Comparison of ENCODE assay signal across 1 cellular context in the genomic region with DNA sequence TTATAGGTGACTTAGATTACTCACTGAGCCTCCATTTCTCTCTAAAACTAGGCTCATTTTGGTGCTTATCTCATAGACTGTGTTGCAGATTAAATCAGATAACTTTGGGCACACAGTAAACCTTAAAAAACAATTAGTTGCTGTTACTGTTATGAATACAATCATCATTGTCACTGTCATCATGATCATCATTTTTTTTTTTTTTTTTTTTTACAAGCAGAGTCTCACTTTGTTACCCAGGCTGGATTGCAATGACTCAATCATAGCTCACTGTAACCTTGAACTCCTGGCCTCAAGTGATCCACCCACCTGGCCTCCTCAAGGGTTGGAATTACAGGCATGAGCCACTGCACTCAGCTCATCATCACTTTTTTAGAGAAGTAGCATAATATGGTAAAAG.
TF ChIP-seq lines count a peak whose summit lies in the region.

No MANE protein-coding gene starts in this region.

TF ChIP-seq in HepG2, 621 proteins besides CTCF, POLR2A, EP300 and RAD21:
- TF ChIP-seq, protein P1, sequence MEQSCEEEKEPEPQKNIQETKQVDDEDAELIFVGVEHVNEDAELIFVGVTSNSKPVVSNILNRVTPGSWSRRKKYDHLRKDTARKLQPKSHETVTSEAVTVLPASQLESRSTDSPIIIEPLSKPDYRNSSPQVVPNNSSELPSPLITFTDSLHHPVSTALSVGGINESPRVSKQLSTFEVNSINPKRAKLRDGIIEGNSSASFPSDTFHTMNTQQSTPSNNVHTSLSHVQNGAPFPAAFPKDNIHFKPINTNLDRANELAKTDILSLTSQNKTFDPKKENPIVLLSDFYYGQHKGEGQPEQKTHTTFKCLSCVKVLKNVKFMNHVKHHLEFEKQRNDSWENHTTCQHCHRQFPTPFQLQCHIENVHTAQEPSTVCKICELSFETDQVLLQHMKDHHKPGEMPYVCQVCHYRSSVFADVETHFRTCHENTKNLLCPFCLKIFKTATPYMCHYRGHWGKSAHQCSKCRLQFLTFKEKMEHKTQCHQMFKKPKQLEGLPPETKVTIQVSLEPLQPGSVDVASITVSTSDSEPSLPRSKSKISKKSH (CRISPR knock-in tag; IDR thresholded peaks at IDR 0.05; ENCODE audit: borderline replicate concordance) = no peak
- TF ChIP-seq MEIS1 (CRISPR knock-in tag; IDR thresholded peaks at IDR 0.05; ENCODE audit: borderline replicate concordance) (no peak), ZNF547 (CRISPR knock-in tag; IDR thresholded peaks at IDR 0.05) (no peak), NR2F1 (CRISPR knock-in tag; IDR thresholded peaks at IDR 0.05) (peak in 1 of 2 experiments; percentile 77; a peak in 2 of 4 replicates), NONO (IDR thresholded peaks at IDR 0.05) (no peak), NONO (CRISPR knock-in tag; conservative IDR thresholded peaks at IDR 0.05) (no peak), PHF8 (CRISPR knock-in tag; IDR thresholded peaks at IDR 0.05) (no peak), YEATS4 (CRISPR knock-in tag; IDR thresholded peaks at IDR 0.05; ENCODE audit: borderline replicate concordance) (no peak), NCOR1 (IDR thresholded peaks at IDR 0.05; ENCODE audit: borderline replicate concordance, low read length) (no peak), HNF4A (CRISPR knock-in tag; IDR thresholded peaks at IDR 0.05) (0 out of 2 replicates have a peak, but pooled peaks have one; percentile 14), RARA (CRISPR knock-in tag; IDR thresholded peaks at IDR 0.05) (peak; percentile 84), ZMYM4 (CRISPR knock-in tag; IDR thresholded peaks at IDR 0.05) (no peak), NR2F6 (IDR thresholded peaks at IDR 0.05) (peak; percentile 62; the same call in 1 of the 2 replicates), NR2F6 (CRISPR knock-in tag; IDR thresholded peaks at IDR 0.05) (peak; percentile 65), NR1H2 (CRISPR knock-in tag; IDR thresholded peaks at IDR 0.05; ENCODE audit: borderline replicate concordance, low read depth) (no peak), FOSL2 (CRISPR knock-in tag; IDR thresholded peaks at IDR 0.05) (peak; percentile 65), SOX13 (IDR thresholded peaks at IDR 0.05) (no peak), SOX13 (CRISPR knock-in tag; conservative IDR thresholded peaks at IDR 0.05 in 1 of 2, IDR thresholded peaks at IDR 0.05 in 1 of 2) (0 out of 4 replicates have a peak, but pooled peaks of 1 of the 2 experiments have one; percentile 12), SMAD3 (CRISPR knock-in tag; IDR thresholded peaks at IDR 0.05) (no peak), SALL2 (CRISPR knock-in tag; IDR thresholded peaks at IDR 0.05) (no peak), ZNF577 (CRISPR knock-in tag; IDR thresholded peaks at IDR 0.05; ENCODE audit: borderline replicate concordance, low read depth) (no peak), ZNF660 (CRISPR knock-in tag; IDR thresholded peaks at IDR 0.05; ENCODE audit: borderline replicate concordance, low read depth) (no peak), TEAD3 (CRISPR knock-in tag; optimal IDR thresholded peaks at IDR 0.05; ENCODE audit: borderline replicate concordance) (peak; percentile 26)
- TF ChIP-seq, protein P2, sequence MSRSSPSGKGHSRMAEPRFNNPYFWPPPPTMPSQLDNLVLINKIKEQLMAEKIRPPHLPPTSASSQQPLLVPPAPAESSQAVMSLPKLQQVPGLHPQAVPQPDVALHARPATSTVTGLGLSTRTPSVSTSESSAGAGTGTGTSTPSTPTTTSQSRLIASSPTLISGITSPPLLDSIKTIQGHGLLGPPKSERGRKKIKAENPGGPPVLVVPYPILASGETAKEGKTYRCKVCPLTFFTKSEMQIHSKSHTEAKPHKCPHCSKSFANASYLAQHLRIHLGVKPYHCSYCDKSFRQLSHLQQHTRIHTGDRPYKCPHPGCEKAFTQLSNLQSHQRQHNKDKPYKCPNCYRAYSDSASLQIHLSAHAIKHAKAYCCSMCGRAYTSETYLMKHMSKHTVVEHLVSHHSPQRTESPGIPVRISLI (CRISPR knock-in tag; IDR thresholded peaks at IDR 0.05; ENCODE audit: borderline replicate concordance) = peak; percentile 59; the same call in 1 of the 2 replicates
- TF ChIP-seq, protein P3, sequence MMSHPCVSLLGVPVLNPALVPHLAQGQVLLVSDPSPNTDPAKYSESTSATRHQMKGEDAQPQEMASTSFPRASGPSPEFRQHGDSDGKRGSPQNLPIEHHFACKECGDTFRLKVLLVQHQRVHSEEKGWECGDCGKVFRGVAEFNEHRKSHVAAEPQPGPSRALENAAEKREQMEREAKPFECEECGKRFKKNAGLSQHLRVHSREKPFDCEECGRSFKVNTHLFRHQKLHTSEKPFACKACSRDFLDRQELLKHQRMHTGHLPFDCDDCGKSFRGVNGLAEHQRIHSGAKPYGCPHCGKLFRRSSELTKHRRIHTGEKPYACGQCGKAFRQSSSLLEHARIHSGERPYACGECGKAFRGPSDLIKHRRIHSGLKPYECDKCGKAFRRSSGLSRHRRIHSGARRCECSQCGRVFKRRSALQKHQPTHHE (CRISPR knock-in tag; IDR thresholded peaks at IDR 0.05; ENCODE audit: borderline replicate concordance) = no peak
- TF ChIP-seq, protein P4, sequence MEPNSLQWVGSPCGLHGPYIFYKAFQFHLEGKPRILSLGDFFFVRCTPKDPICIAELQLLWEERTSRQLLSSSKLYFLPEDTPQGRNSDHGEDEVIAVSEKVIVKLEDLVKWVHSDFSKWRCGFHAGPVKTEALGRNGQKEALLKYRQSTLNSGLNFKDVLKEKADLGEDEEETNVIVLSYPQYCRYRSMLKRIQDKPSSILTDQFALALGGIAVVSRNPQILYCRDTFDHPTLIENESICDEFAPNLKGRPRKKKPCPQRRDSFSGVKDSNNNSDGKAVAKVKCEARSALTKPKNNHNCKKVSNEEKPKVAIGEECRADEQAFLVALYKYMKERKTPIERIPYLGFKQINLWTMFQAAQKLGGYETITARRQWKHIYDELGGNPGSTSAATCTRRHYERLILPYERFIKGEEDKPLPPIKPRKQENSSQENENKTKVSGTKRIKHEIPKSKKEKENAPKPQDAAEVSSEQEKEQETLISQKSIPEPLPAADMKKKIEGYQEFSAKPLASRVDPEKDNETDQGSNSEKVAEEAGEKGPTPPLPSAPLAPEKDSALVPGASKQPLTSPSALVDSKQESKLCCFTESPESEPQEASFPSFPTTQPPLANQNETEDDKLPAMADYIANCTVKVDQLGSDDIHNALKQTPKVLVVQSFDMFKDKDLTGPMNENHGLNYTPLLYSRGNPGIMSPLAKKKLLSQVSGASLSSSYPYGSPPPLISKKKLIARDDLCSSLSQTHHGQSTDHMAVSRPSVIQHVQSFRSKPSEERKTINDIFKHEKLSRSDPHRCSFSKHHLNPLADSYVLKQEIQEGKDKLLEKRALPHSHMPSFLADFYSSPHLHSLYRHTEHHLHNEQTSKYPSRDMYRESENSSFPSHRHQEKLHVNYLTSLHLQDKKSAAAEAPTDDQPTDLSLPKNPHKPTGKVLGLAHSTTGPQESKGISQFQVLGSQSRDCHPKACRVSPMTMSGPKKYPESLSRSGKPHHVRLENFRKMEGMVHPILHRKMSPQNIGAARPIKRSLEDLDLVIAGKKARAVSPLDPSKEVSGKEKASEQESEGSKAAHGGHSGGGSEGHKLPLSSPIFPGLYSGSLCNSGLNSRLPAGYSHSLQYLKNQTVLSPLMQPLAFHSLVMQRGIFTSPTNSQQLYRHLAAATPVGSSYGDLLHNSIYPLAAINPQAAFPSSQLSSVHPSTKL (CRISPR knock-in tag; IDR thresholded peaks at IDR 0.05) = peak; percentile 68; the same call in 1 of the 2 replicates
- TF ChIP-seq, protein P5, sequence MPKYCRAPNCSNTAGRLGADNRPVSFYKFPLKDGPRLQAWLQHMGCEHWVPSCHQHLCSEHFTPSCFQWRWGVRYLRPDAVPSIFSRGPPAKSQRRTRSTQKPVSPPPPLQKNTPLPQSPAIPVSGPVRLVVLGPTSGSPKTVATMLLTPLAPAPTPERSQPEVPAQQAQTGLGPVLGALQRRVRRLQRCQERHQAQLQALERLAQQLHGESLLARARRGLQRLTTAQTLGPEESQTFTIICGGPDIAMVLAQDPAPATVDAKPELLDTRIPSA (CRISPR knock-in tag; IDR thresholded peaks at IDR 0.05; ENCODE audit: borderline replicate concordance) = no peak
- TF ChIP-seq, protein P6, sequence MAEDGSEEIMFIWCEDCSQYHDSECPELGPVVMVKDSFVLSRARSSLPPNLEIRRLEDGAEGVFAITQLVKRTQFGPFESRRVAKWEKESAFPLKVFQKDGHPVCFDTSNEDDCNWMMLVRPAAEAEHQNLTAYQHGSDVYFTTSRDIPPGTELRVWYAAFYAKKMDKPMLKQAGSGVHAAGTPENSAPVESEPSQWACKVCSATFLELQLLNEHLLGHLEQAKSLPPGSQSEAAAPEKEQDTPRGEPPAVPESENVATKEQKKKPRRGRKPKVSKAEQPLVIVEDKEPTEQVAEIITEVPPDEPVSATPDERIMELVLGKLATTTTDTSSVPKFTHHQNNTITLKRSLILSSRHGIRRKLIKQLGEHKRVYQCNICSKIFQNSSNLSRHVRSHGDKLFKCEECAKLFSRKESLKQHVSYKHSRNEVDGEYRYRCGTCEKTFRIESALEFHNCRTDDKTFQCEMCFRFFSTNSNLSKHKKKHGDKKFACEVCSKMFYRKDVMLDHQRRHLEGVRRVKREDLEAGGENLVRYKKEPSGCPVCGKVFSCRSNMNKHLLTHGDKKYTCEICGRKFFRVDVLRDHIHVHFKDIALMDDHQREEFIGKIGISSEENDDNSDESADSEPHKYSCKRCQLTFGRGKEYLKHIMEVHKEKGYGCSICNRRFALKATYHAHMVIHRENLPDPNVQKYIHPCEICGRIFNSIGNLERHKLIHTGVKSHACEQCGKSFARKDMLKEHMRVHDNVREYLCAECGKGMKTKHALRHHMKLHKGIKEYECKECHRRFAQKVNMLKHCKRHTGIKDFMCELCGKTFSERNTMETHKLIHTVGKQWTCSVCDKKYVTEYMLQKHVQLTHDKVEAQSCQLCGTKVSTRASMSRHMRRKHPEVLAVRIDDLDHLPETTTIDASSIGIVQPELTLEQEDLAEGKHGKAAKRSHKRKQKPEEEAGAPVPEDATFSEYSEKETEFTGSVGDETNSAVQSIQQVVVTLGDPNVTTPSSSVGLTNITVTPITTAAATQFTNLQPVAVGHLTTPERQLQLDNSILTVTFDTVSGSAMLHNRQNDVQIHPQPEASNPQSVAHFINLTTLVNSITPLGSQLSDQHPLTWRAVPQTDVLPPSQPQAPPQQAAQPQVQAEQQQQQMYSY (CRISPR knock-in tag; IDR thresholded peaks at IDR 0.05) = no peak
- TF ChIP-seq, protein P7, sequence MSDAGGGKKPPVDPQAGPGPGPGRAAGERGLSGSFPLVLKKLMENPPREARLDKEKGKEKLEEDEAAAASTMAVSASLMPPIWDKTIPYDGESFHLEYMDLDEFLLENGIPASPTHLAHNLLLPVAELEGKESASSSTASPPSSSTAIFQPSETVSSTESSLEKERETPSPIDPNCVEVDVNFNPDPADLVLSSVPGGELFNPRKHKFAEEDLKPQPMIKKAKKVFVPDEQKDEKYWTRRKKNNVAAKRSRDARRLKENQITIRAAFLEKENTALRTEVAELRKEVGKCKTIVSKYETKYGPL (CRISPR knock-in tag; IDR thresholded peaks at IDR 0.05) = no peak
- TF ChIP-seq, protein P8, sequence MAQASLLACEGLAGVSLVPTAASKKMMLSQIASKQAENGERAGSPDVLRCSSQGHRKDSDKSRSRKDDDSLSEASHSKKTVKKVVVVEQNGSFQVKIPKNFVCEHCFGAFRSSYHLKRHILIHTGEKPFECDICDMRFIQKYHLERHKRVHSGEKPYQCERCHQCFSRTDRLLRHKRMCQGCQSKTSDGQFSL (CRISPR knock-in tag; IDR thresholded peaks at IDR 0.05) = no peak
- TF ChIP-seq, protein P9, sequence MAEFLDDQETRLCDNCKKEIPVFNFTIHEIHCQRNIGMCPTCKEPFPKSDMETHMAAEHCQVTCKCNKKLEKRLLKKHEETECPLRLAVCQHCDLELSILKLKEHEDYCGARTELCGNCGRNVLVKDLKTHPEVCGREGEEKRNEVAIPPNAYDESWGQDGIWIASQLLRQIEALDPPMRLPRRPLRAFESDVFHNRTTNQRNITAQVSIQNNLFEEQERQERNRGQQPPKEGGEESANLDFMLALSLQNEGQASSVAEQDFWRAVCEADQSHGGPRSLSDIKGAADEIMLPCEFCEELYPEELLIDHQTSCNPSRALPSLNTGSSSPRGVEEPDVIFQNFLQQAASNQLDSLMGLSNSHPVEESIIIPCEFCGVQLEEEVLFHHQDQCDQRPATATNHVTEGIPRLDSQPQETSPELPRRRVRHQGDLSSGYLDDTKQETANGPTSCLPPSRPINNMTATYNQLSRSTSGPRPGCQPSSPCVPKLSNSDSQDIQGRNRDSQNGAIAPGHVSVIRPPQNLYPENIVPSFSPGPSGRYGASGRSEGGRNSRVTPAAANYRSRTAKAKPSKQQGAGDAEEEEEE (CRISPR knock-in tag; IDR thresholded peaks at IDR 0.05; ENCODE audit: borderline replicate concordance) = no peak
- TF ChIP-seq, protein P10, sequence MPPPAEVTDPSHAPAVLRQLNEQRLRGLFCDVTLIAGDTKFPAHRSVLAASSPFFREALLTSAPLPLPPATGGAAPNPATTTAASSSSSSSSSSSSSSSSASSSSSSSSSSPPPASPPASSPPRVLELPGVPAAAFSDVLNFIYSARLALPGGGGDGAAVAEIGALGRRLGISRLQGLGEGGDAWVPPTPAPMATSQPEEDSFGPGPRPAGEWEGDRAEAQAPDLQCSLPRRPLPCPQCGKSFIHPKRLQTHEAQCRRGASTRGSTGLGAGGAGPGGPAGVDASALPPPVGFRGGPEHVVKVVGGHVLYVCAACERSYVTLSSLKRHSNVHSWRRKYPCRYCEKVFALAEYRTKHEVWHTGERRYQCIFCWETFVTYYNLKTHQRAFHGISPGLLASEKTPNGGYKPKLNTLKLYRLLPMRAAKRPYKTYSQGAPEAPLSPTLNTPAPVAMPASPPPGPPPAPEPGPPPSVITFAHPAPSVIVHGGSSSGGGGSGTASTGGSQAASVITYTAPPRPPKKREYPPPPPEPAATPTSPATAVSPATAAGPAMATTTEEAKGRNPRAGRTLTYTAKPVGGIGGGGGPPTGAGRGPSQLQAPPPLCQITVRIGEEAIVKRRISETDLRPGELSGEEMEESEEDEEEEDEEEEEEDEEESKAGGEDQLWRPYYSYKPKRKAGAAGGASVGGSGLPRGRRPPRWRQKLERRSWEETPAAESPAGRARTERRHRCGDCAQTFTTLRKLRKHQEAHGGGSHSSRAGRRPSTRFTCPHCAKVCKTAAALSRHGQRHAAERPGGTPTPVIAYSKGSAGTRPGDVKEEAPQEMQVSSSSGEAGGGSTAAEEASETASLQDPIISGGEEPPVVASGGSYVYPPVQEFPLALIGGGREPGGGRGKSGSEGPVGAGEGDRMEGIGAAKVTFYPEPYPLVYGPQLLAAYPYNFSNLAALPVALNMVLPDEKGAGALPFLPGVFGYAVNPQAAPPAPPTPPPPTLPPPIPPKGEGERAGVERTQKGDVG (CRISPR knock-in tag; IDR thresholded peaks at IDR 0.05; ENCODE audit: borderline replicate concordance) = no peak
